40 cellular contexts compared by ENCODE assay signal in the genomic region with DNA sequence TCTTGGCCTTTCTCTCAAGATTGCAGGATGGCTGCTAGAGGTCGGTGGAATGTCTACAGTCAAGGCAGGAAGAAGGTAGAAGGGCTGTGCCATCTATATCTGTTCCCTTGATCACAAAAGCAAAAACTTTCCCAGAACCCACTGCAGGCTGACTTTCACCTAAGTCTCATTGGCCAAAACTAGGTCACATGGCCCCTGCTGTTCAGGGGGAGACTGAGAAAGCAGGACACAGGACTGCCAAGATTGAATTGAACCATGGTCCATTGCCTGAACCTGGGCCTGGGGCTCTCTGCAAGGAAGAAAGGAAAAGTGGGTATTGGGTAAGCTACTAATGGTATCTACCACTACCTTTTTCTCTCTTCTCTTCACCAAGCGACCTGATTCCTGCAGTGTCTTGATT. TPM values are rescaled to one million over a fixed set of nuclear protein-coding genes. Genes with fewer than 3 reads are reported as not detected.
"Had no signal": no experiment of that assay in that cellular context is flagged by ENCODE, and none has a peak within 500 bp of the region (broad histone marks: within the 10 kb centered on the region; RNA-seq: fewer than 3 reads in every experiment).

No MANE protein-coding gene starts in this region.

- H3K4me1 ChIP-seq: adrenal gland, body of pancreas, breast epithelium had no signal

- H3K27ac ChIP-seq: adrenal gland, body of pancreas, brain microvascular endothelial cell, WERI-Rb-1 had no signal

- H3K4me1 Mint-ChIP-seq: activated B cell treated with CpG ODN at 0.5 μM for 24 hours; activated CD4-positive, alpha-beta T cell treated with anti-CD3 and anti-CD28 coated beads, Interleukin-2, amount 10 ng/mL, durations not matched to agents 24 days and 14 days; activated naive CD8-positive, alpha-beta T cell treated with anti-CD3 and anti-CD28 coated beads for 36 hours; activated T-helper 17 cell treated with anti-CD3 and anti-CD28 coated beads, Interleukin-2, amount 50 U/mL, for 72 hours; central memory CD8-positive, alpha-beta T cell had no signal

- H3K4me3 Mint-ChIP-seq: activated B cell treated with CpG ODN at 0.5 μM for 24 hours; activated CD4-positive, alpha-beta memory T cell treated with anti-CD3 and anti-CD28 coated beads for 36 hours; activated CD4-positive, alpha-beta T cell treated with anti-CD3 and anti-CD28 coated beads, Interleukin-2, amount 10 ng/mL, durations not matched to agents 24 days and 14 days; activated CD8-positive, alpha-beta T cell treated with anti-CD3 and anti-CD28 coated beads for 36 hours; activated naive CD4-positive, alpha-beta T cell treated with anti-CD3 and anti-CD28 coated beads for 36 hours; activated naive CD8-positive, alpha-beta T cell treated with anti-CD3 and anti-CD28 coated beads for 36 hours; activated T-cell treated with anti-CD3 and anti-CD28 coated beads, Interleukin-2, amount 50 U/mL, for 4 hours; activated T-cell treated with anti-CD3 and anti-CD28 coated beads, Interleukin-2, amount 50 U/mL, for 72 hours; activated T-helper 1 cell treated with anti-CD3 and anti-CD28 coated beads, Interleukin-12 subunit alpha, Interleukin-12 subunit beta, Interleukin-2, Interleukin-4 antibody, amounts not matched to agents 30 ng/mL and 10 ng/mL and 1 ng/mL, durations not matched to agents 14 hours and 24 hours and 36 hours; activated T-helper 17 cell treated with anti-CD3 and anti-CD28 coated beads, Interleukin-2, amount 50 U/mL, for 72 hours; central memory CD8-positive, alpha-beta T cell; T-helper 1 cell treated with Interleukin-12 subunit alpha and Interleukin-12 subunit beta and Interleukin-4 antibody, amounts not matched to agents 30 μg/mL and 1 μg/mL, for 36 hours; T-helper 2 cell treated with Interferon-gamma antibody and Interleukin-4, amounts not matched to agents 5 μg/mL and 100 μg/mL, for 36 hours had no signal

- H3K27me3 ChIP-seq: adrenal gland, body of pancreas, breast epithelium had no signal

- H3K36me3 ChIP-seq: adrenal gland, brain microvascular endothelial cell, breast epithelium, WERI-Rb-1 had no signal

- ATAC-seq: activated CD8-positive, alpha-beta T cell treated with anti-CD3 and anti-CD28 coated beads for 36 hours; activated naive CD4-positive, alpha-beta T cell treated with anti-CD3 and anti-CD28 coated beads, Interleukin-2, amount 50 U/mL, for 72 hours; activated T-cell treated with anti-CD3 and anti-CD28 coated beads, Interleukin-2, amount 50 U/mL, for 4 hours; activated T-cell treated with anti-CD3 and anti-CD28 coated beads, Interleukin-2, amount 50 U/mL, for 72 hours; activated T-helper 17 cell treated with anti-CD3 and anti-CD28 coated beads, Interleukin-2, amount 50 U/mL, for 72 hours; body of pancreas had no signal

- FAIRE-seq: astrocyte, TTC549 had no signal

- H3K9me3 ChIP-seq: adrenal gland, body of pancreas, breast epithelium had no signal

- H3K4me3 ChIP-seq: adrenal gland, body of pancreas, breast epithelium had no signal

- H3K9me3 Mint-ChIP-seq: activated B cell treated with CpG ODN at 0.5 μM for 24 hours; activated CD4-positive, alpha-beta memory T cell treated with anti-CD3 and anti-CD28 coated beads for 36 hours; activated CD4-positive, alpha-beta T cell treated with anti-CD3 and anti-CD28 coated beads, Interleukin-2, amount 10 ng/mL, durations not matched to agents 24 days and 14 days; activated CD8-positive, alpha-beta T cell treated with anti-CD3 and anti-CD28 coated beads for 36 hours; activated naive CD4-positive, alpha-beta T cell treated with anti-CD3 and anti-CD28 coated beads for 36 hours; activated naive CD4-positive, alpha-beta T cell treated with anti-CD3 and anti-CD28 coated beads, Interleukin-2, amount 50 U/mL, for 72 hours; activated naive CD8-positive, alpha-beta T cell treated with anti-CD3 and anti-CD28 coated beads for 36 hours; activated T-cell treated with anti-CD3 and anti-CD28 coated beads, Interleukin-2, amount 50 U/mL, for 4 hours; activated T-cell treated with anti-CD3 and anti-CD28 coated beads, Interleukin-2, amount 50 U/mL, for 72 hours; activated T-helper 1 cell treated with anti-CD3 and anti-CD28 coated beads, Interleukin-12 subunit alpha, Interleukin-12 subunit beta, Interleukin-2, Interleukin-4 antibody, amounts not matched to agents 30 ng/mL and 10 ng/mL and 1 ng/mL, durations not matched to agents 14 hours and 24 hours and 36 hours; activated T-helper 17 cell treated with anti-CD3 and anti-CD28 coated beads, Interleukin-2, amount 50 U/mL, for 72 hours; central memory CD8-positive, alpha-beta T cell; T-helper 1 cell treated with Interleukin-12 subunit alpha and Interleukin-12 subunit beta and Interleukin-4 antibody, amounts not matched to agents 30 μg/mL and 1 μg/mL, for 36 hours; T-helper 2 cell treated with Interferon-gamma antibody and Interleukin-4, amounts not matched to agents 5 μg/mL and 100 μg/mL, for 36 hours had no signal

- DNase-seq: activated B cell treated with CpG ODN at 0.5 μM for 24 hours; activated CD4-positive, alpha-beta memory T cell treated with anti-CD3 and anti-CD28 coated beads for 36 hours; activated CD4-positive, alpha-beta T cell treated with anti-CD3 and anti-CD28 coated beads for 4 hours; activated CD4-positive, alpha-beta T cell treated with anti-CD3 and anti-CD28 coated beads, Interleukin-2, amount 10 ng/mL, durations not matched to agents 24 days and 14 days; activated CD4-positive, alpha-beta T cell treated with anti-CD3 and anti-CD28 coated beads, Interleukin-2, amount 50 U/mL, for 1 hour; activated CD4-positive, alpha-beta T cell treated with anti-CD3 and anti-CD28 coated beads, Interleukin-2, amount 50 U/mL, for 4 hours; activated CD4-positive, CD25-positive, alpha-beta regulatory T cell treated with anti-CD3 and anti-CD28 coated beads, Interleukin-2, amount 50 U/mL, for 72 hours; activated CD8-positive, alpha-beta memory T cell treated with anti-CD3 and anti-CD28 coated beads, Interleukin-2, amount 50 U/mL, for 4 hours; activated CD8-positive, alpha-beta T cell treated with anti-CD3 and anti-CD28 coated beads for 36 hours; activated effector memory CD4-positive, alpha-beta T cell treated with anti-CD3 and anti-CD28 coated beads, Interleukin-2, amount 50 U/mL, for 16 hours; activated gamma-delta T cell treated with Interleukin-2 at 50 U/mL for 16 hours; activated naive CD4-positive, alpha-beta T cell; activated naive CD4-positive, alpha-beta T cell treated with anti-CD3 and anti-CD28 coated beads for 36 hours; activated naive CD4-positive, alpha-beta T cell treated with anti-CD3 and anti-CD28 coated beads, Interleukin-2, amount 50 U/mL, for 16 hours; activated naive CD8-positive, alpha-beta T cell treated with anti-CD3 and anti-CD28 coated beads for 36 hours; activated T-cell treated with anti-CD3 and anti-CD28 coated beads for 4 hours; activated T-cell treated with anti-CD3 and anti-CD28 coated beads, Interleukin-2, amount 50 U/mL, for 1 hour; activated T-cell treated with anti-CD3 and anti-CD28 coated beads, Interleukin-2, amount 50 U/mL, for 4 hours; activated T-cell treated with anti-CD3 and anti-CD28 coated beads, Interleukin-2, amount 50 U/mL, for 72 hours; adrenal gland; amniotic stem cell; aorta; body of pancreas; brain microvascular endothelial cell; cerebellar nuclear complex; T-helper 1 cell; T-helper 2 cell; T-helper 9 cell; WERI-Rb-1 had no signal

- H3K27ac Mint-ChIP-seq: activated B cell treated with CpG ODN at 0.5 μM for 24 hours; activated CD4-positive, alpha-beta memory T cell treated with anti-CD3 and anti-CD28 coated beads for 36 hours; activated CD4-positive, alpha-beta T cell treated with anti-CD3 and anti-CD28 coated beads, Interleukin-2, amount 10 ng/mL, durations not matched to agents 24 days and 14 days; activated CD8-positive, alpha-beta T cell treated with anti-CD3 and anti-CD28 coated beads for 36 hours; activated naive CD4-positive, alpha-beta T cell treated with anti-CD3 and anti-CD28 coated beads for 36 hours; activated naive CD4-positive, alpha-beta T cell treated with anti-CD3 and anti-CD28 coated beads, Interleukin-2, amount 50 U/mL, for 72 hours; activated naive CD8-positive, alpha-beta T cell treated with anti-CD3 and anti-CD28 coated beads for 36 hours; activated T-cell treated with anti-CD3 and anti-CD28 coated beads, Interleukin-2, amount 50 U/mL, for 72 hours; activated T-helper 1 cell treated with anti-CD3 and anti-CD28 coated beads, Interleukin-12 subunit alpha, Interleukin-12 subunit beta, Interleukin-2, Interleukin-4 antibody, amounts not matched to agents 30 ng/mL and 10 ng/mL and 1 ng/mL, durations not matched to agents 14 hours and 24 hours and 36 hours; activated T-helper 17 cell treated with anti-CD3 and anti-CD28 coated beads, Interleukin-2, amount 50 U/mL, for 72 hours; T-helper 1 cell treated with Interleukin-12 subunit alpha and Interleukin-12 subunit beta and Interleukin-4 antibody, amounts not matched to agents 30 μg/mL and 1 μg/mL, for 36 hours; T-helper 2 cell treated with Interferon-gamma antibody and Interleukin-4, amounts not matched to agents 5 μg/mL and 100 μg/mL, for 36 hours had no signal

- H3K36me3 Mint-ChIP-seq: activated CD4-positive, alpha-beta memory T cell treated with anti-CD3 and anti-CD28 coated beads for 36 hours; activated naive CD4-positive, alpha-beta T cell treated with anti-CD3 and anti-CD28 coated beads, Interleukin-2, amount 50 U/mL, for 72 hours; activated naive CD8-positive, alpha-beta T cell treated with anti-CD3 and anti-CD28 coated beads for 36 hours had no signal

RNA-seq across cellular contexts. Expression of a gene that starts 9.6 kb away (rescaled TPM):
- total RNA-seq: activated B cell treated with CpG ODN at 0.5 μM for 24 hours; activated CD4-positive, alpha-beta memory T cell treated with anti-CD3 and anti-CD28 coated beads for 36 hours; activated CD4-positive, alpha-beta T cell treated with anti-CD3 and anti-CD28 coated beads, Interleukin-2, amount 10 ng/mL, durations not matched to agents 24 days and 14 days; activated CD8-positive, alpha-beta memory T cell treated with anti-CD3 and anti-CD28 coated beads for 36 hours; activated CD8-positive, alpha-beta T cell treated with anti-CD3 and anti-CD28 coated beads for 36 hours; activated naive CD4-positive, alpha-beta T cell treated with anti-CD3 and anti-CD28 coated beads for 36 hours; activated naive CD4-positive, alpha-beta T cell treated with anti-CD3 and anti-CD28 coated beads, Interleukin-2, amount 50 U/mL, for 72 hours; activated naive CD8-positive, alpha-beta T cell treated with anti-CD3 and anti-CD28 coated beads for 36 hours; activated T-cell treated with anti-CD3 and anti-CD28 coated beads, Interleukin-2, amount 50 U/mL, for 4 hours; activated T-cell treated with anti-CD3 and anti-CD28 coated beads, Interleukin-2, amount 50 U/mL, for 72 hours; activated T-helper 1 cell treated with anti-CD3 and anti-CD28 coated beads, Interleukin-12 subunit alpha, Interleukin-12 subunit beta, Interleukin-2, Interleukin-4 antibody, amounts not matched to agents 30 ng/mL and 10 ng/mL and 1 ng/mL, durations not matched to agents 14 hours and 24 hours and 36 hours; activated T-helper 17 cell treated with anti-CD3 and anti-CD28 coated beads, Interleukin-2, amount 50 U/mL, for 72 hours; aorta; astrocyte; chondrocyte had no signal
